8 cellular contexts compared by ENCODE assay signal in genomic region chr22:18609461-18609860, GRCh38. TPM values are rescaled to one million over a fixed set of nuclear protein-coding genes. Genes with fewer than 3 reads are reported as not detected.
DNase-seq lines count a peak whose midpoint lies in the region; ATAC-seq, FAIRE-seq and TF ChIP-seq lines count a peak whose summit lies in the region.
"Not testable (repeated sequence)": the region's sequence is repeated elsewhere in the genome, so short reads cannot be mapped to it uniquely, and the experiment has no call there.

No MANE protein-coding gene starts in this region.

- not testable (repeated sequence) for H3K9me3 Mint-ChIP-seq in Calu3 (ENCODE audit: low read depth, unreplicated experiment); activated naive CD8-positive, alpha-beta T cell treated with anti-CD3 and anti-CD28 coated beads, Interleukin-2, amount 50 U/mL, for 24 hours

- H3K27ac Mint-ChIP-seq in Calu3 (ENCODE audit: unreplicated experiment); T-helper 17 cell; activated naive CD8-positive, alpha-beta T cell treated with anti-CD3 and anti-CD28 coated beads, Interleukin-2, amount 50 U/mL, for 24 hours: not testable (repeated sequence)

- H3K36me3 ChIP-seq in left ventricle myocardium inferior, right lobe of liver, pancreas, upper lobe of right lung: not testable (repeated sequence)

- FAIRE-seq in pancreas (lab: Jason Lieb, UNC) = not testable (repeated sequence)

- peak overlapping the region; percentile 45 for H3K4me3 ChIP-seq in left ventricle myocardium inferior
- H3K4me3 ChIP-seq in right lobe of liver, pancreas: not testable (repeated sequence)
- peak overlapping the region; percentile 23 for H3K4me3 ChIP-seq in upper lobe of right lung

- not testable (repeated sequence) for TF ChIP-seq POLR2A in right lobe of liver (IDR thresholded peaks at IDR 0.05)

- not testable (repeated sequence) for H3K36me3 Mint-ChIP-seq in Calu3 (ENCODE audit: insufficient read depth, unreplicated experiment); T-helper 17 cell (ENCODE audit: low read depth); activated naive CD8-positive, alpha-beta T cell treated with anti-CD3 and anti-CD28 coated beads, Interleukin-2, amount 50 U/mL, for 24 hours (ENCODE audit: low read depth)

- not testable (repeated sequence) for H3K4me1 ChIP-seq in left ventricle myocardium inferior, right lobe of liver, pancreas, upper lobe of right lung

- H3K4me3 Mint-ChIP-seq in Calu3 (ENCODE audit: low read depth, unreplicated experiment); T-helper 17 cell; activated naive CD8-positive, alpha-beta T cell treated with anti-CD3 and anti-CD28 coated beads, Interleukin-2, amount 50 U/mL, for 24 hours: not testable (repeated sequence)

- not testable (repeated sequence) for H3K27me3 Mint-ChIP-seq in Calu3 (ENCODE audit: unreplicated experiment); T-helper 17 cell; activated naive CD8-positive, alpha-beta T cell treated with anti-CD3 and anti-CD28 coated beads, Interleukin-2, amount 50 U/mL, for 24 hours

- not testable (repeated sequence) for H3K4me1 Mint-ChIP-seq in Calu3 (ENCODE audit: low read depth, unreplicated experiment); T-helper 17 cell; activated naive CD8-positive, alpha-beta T cell treated with anti-CD3 and anti-CD28 coated beads, Interleukin-2, amount 50 U/mL, for 24 hours

- peak; percentile 13 for ATAC-seq in T-helper 17 cell
- peak; percentile 7 for ATAC-seq in activated naive CD8-positive, alpha-beta T cell treated with anti-CD3 and anti-CD28 coated beads, Interleukin-2, amount 50 U/mL, for 24 hours
- peak in 3 of 4 donors; percentile 3 to 16 (median 10) for ATAC-seq in right lobe of liver
- ATAC-seq in pancreas = peak; percentile 19 to 55 (median 38)
- peak; percentile 1 for ATAC-seq in upper lobe of right lung

- not testable (repeated sequence) for BruUV-seq in Calu3 (replicated peaks; lab: Mats Ljungman, UMichigan)

- CTCF ChIA-PET in Calu3 (lab: Charles Lee) = not testable (repeated sequence)

- TF ChIP-seq CTCF in Calu3 (IDR thresholded peaks at IDR 0.05; ENCODE audit: unreplicated experiment); left ventricle myocardium inferior (IDR thresholded peaks at IDR 0.05; ENCODE audit: borderline replicate concordance); right lobe of liver (IDR thresholded peaks at IDR 0.05); pancreas (IDR thresholded peaks at IDR 0.05); upper lobe of right lung (IDR thresholded peaks at IDR 0.05): not testable (repeated sequence)

- DNase-seq in Calu3 (peak; percentile 23), right lobe of liver (peak in 2 of 3 donors; percentile 39 to 47), pancreas (peak; percentile 2 to 66 (median 42))
- DNase-seq in T-helper 17 cell, left ventricle myocardium inferior, upper lobe of right lung: not testable (repeated sequence)
- DNase-seq in activated T-cell treated with anti-CD3 and anti-CD28 coated beads, Interleukin-2, amount 50 U/mL, for 1 hour = peak; percentile 33
- DNase-seq in activated naive CD8-positive, alpha-beta T cell treated with anti-CD3 and anti-CD28 coated beads, Interleukin-2, amount 50 U/mL, for 24 hours = peak; percentile 4

- WGBS in right lobe of liver (ENCODE audit: insufficient coverage, low coverage, low lambda C conversion rate, missing lambda C conversion rate) = 40% methylated on average over 5 of the region's 49 CpGs
- WGBS in pancreas, 2 donors = 10 to 33% methylated on average over 18 to 24 of the region's 49 CpGs

- H3K27me3 ChIP-seq in left ventricle myocardium inferior (ENCODE audit: low read depth) = peaks cover 10% of the 10 kb centered on the region
- not testable (repeated sequence) for H3K27me3 ChIP-seq in right lobe of liver, pancreas, upper lobe of right lung

- intact Hi-C loops in Calu3 (cut with micrococcal nuclease; ENCODE audit: unreplicated experiment); left ventricle myocardium inferior (cut with micrococcal nuclease); right lobe of liver (cut with DNase I); pancreas (cut with DNase I); upper lobe of right lung (cut with DNase I): not testable (repeated sequence)

- H3K27ac ChIP-seq in left ventricle myocardium inferior (replicated peaks); right lobe of liver; pancreas; upper lobe of right lung: not testable (repeated sequence)

- not testable (repeated sequence) for H3K9me3 ChIP-seq in T-helper 17 cell (ENCODE audit: control insufficient read depth, low read length, poor library complexity, severe bottlenecking); left ventricle myocardium inferior (replicated peaks); right lobe of liver; pancreas; upper lobe of right lung

RNA-seq across cellular contexts. Expression of gene RIMBP3, which starts 2.3 kb away (rescaled TPM):
- total RNA-seq in Calu3 (2022) (0.12 and 0.24 TPM in 2 replicates), T-helper 17 cell (under 1 TPM; 0.68 to 0.92 TPM), left ventricle myocardium inferior (0.22 TPM), right lobe of liver (under 1 TPM in 3 of 6 experiments, not detected in 3; 0.04 to 0.18 (median 0.06) TPM), pancreas (under 1 TPM; 0.14 to 0.47 (median 0.24) TPM), upper lobe of right lung (0.87 TPM)
- polyA plus RNA-seq in pancreas = under 1 TPM; 0.02 to 0.04 TPM
